9 cellular contexts compared by ENCODE assay signal in genomic region chr5:172361566-172362238, GRCh38.
DNase-seq lines count a peak whose midpoint lies in the region; ATAC-seq and TF ChIP-seq lines count a peak whose summit lies in the region.
"Had no signal": no experiment of that assay in that cellular context is flagged by ENCODE, and none has a peak within 500 bp of the region (broad histone marks: within the 10 kb centered on the region; RNA-seq: fewer than 3 reads in every experiment).

No MANE protein-coding gene starts in this region.

- H3K9me3 ChIP-seq in Panc1 (ENCODE audit: control insufficient read depth, insufficient read depth, low read depth, low read length) = no peaks in the 10 kb centered on the region

- POLR2A ChIA-PET in activated CD4-positive, alpha-beta T cell treated with anti-CD3 and anti-CD28 coated beads, Interleukin-2, amount 10 ng/mL, durations not matched to agents 7 days and 5 days (lab: Charles Lee) = no interaction called here
- POLR2A ChIA-PET in Panc1 (lab: Charles Lee) = no interaction called here

- no peaks in the 10 kb centered on the region for H3K36me3 ChIP-seq in Panc1 (ENCODE audit: control insufficient read depth, insufficient read depth, low read length)

- in situ Hi-C loops in Panc1 (cut with HindIII; ENCODE audit: low pct_unique_long_range_greater_than_20kb, low sequenced_read_pairs) = no loop called here

- H3K4me3 Mint-ChIP-seq in activated CD4-positive, alpha-beta T cell treated with anti-CD3 and anti-CD28 coated beads, Interleukin-2, amount 10 ng/mL, durations not matched to agents 7 days and 5 days = no peak overlapping the region
- no peak overlapping the region for H3K4me3 Mint-ChIP-seq in stimulated activated effector memory CD8-positive, alpha-beta T cell treated with anti-CD3 and anti-CD28 coated beads, Interleukin-12 subunit alpha, Interleukin-12 subunit beta, amount 100 ng/mL, for 72 hours
- H3K4me3 Mint-ChIP-seq: B cell had no signal

- H3K9me3 Mint-ChIP-seq in activated CD4-positive, alpha-beta T cell treated with anti-CD3 and anti-CD28 coated beads, Interleukin-2, amount 10 ng/mL, durations not matched to agents 7 days and 5 days = no peaks in the 10 kb centered on the region
- no peaks in the 10 kb centered on the region for H3K9me3 Mint-ChIP-seq in stimulated activated effector memory CD8-positive, alpha-beta T cell treated with anti-CD3 and anti-CD28 coated beads, Interleukin-12 subunit alpha, Interleukin-12 subunit beta, amount 100 ng/mL, for 72 hours

- H3K36me3 Mint-ChIP-seq in activated CD4-positive, alpha-beta T cell treated with anti-CD3 and anti-CD28 coated beads, Interleukin-2, amount 10 ng/mL, durations not matched to agents 7 days and 5 days (ENCODE audit: low read depth) = no peaks in the 10 kb centered on the region
- H3K36me3 Mint-ChIP-seq in stimulated activated effector memory CD8-positive, alpha-beta T cell treated with anti-CD3 and anti-CD28 coated beads, Interleukin-12 subunit alpha, Interleukin-12 subunit beta, amount 100 ng/mL, for 72 hours = no peaks in the 10 kb centered on the region

- no peak for ATAC-seq in Panc1
- peak; percentile 46 for ATAC-seq in stimulated activated effector memory CD8-positive, alpha-beta T cell treated with anti-CD3 and anti-CD28 coated beads, Interleukin-12 subunit alpha, Interleukin-12 subunit beta, amount 100 ng/mL, for 72 hours
- no peak for ATAC-seq in HG02970 (IDR thresholded peaks at IDR 0.05; ENCODE audit: low FRiP score, unreplicated experiment)

- no TSS peak for BruUV-seq in Panc1 (replicated peaks; lab: Mats Ljungman, UMichigan)

- intact Hi-C loops in Panc1 (cut with micrococcal nuclease; ENCODE audit: unreplicated experiment) = no loop called here

- no peaks in the 10 kb centered on the region for H3K27me3 ChIP-seq in Panc1 (ENCODE audit: control insufficient read depth, insufficient read depth, low read length)

- peak; percentile 14 for DNase-seq in activated CD4-positive, alpha-beta T cell treated with anti-CD3 and anti-CD28 coated beads, Interleukin-2, amount 10 ng/mL, durations not matched to agents 7 days and 5 days
- DNase-seq in activated CD4-positive, alpha-beta T cell treated with anti-CD3 and anti-CD28 coated beads for 4 hours = no peak
- no peak for DNase-seq in Panc1 (ENCODE audit: low read depth, low spot score)
- peak; percentile 99 for DNase-seq in epithelial cell of esophagus (ENCODE audit: low read depth)
- DNase-seq in stimulated activated effector memory CD8-positive, alpha-beta T cell treated with anti-CD3 and anti-CD28 coated beads, Interleukin-12 subunit alpha, Interleukin-12 subunit beta, amount 100 ng/mL, for 72 hours (ENCODE audit: low spot score in 2 of 2) = peak in 1 of 2 donors; percentile 50
- DNase-seq in RPMI8226 = no peak
- no peak for DNase-seq in DMS 273 treated with DMSO at 0.1 percent for 48 hours (lab: John Stamatoyannopoulos, UW)

- peaks cover 16% of the 10 kb centered on the region for H3K4me1 Mint-ChIP-seq in activated CD4-positive, alpha-beta T cell treated with anti-CD3 and anti-CD28 coated beads, Interleukin-2, amount 10 ng/mL, durations not matched to agents 7 days and 5 days
- H3K4me1 Mint-ChIP-seq in stimulated activated effector memory CD8-positive, alpha-beta T cell treated with anti-CD3 and anti-CD28 coated beads, Interleukin-12 subunit alpha, Interleukin-12 subunit beta, amount 100 ng/mL, for 72 hours = no peaks in the 10 kb centered on the region
- H3K4me1 Mint-ChIP-seq: B cell had no signal

- no peak overlapping the region for H3K4me3 ChIP-seq in Panc1 (ENCODE audit: low read depth in 2 of 2, low read length in 2 of 2)
- H3K4me3 ChIP-seq in epithelial cell of esophagus (ENCODE audit: low read length) = no peak overlapping the region

- H3K27ac ChIP-seq in Panc1 (ENCODE audit: low read length) = peak overlapping the region; percentile 75; the same call in 1 of the 2 replicates

- TF ChIP-seq CTCF in Panc1 (IDR thresholded peaks at IDR 0.05) (no peak), epithelial cell of esophagus (IDR thresholded peaks at IDR 0.05; ENCODE audit: insufficient read depth, low read depth, low read length, missing control alignments) (no peak)

- peak overlapping the region; percentile 54 for H3K27ac Mint-ChIP-seq in activated CD4-positive, alpha-beta T cell treated with anti-CD3 and anti-CD28 coated beads, Interleukin-2, amount 10 ng/mL, durations not matched to agents 7 days and 5 days
- H3K27ac Mint-ChIP-seq in stimulated activated effector memory CD8-positive, alpha-beta T cell treated with anti-CD3 and anti-CD28 coated beads, Interleukin-12 subunit alpha, Interleukin-12 subunit beta, amount 100 ng/mL, for 72 hours = peak overlapping the region; percentile 10
- H3K27ac Mint-ChIP-seq: B cell had no signal

- CTCF ChIA-PET in activated CD4-positive, alpha-beta T cell treated with anti-CD3 and anti-CD28 coated beads, Interleukin-2, amount 10 ng/mL, durations not matched to agents 7 days and 5 days (lab: Charles Lee) = interaction anchor here (0.9 kb wide), 1 partner anchor 9 kb away, joined by 4 read pairs; no protein-coding TSS in a partner anchor
- CTCF ChIA-PET in Panc1 (lab: Charles Lee) = no interaction called here

- H3K4me1 ChIP-seq in Panc1 (ENCODE audit: control insufficient read depth, insufficient read depth, low read length) = peaks cover 34% of the 10 kb centered on the region

- no peaks in the 10 kb centered on the region for H3K27me3 Mint-ChIP-seq in activated CD4-positive, alpha-beta T cell treated with anti-CD3 and anti-CD28 coated beads, Interleukin-2, amount 10 ng/mL, durations not matched to agents 7 days and 5 days

Comparison
In these comparisons a context has a peak if more than half of its experiments do, and no peak if none do; other contexts are left out.
1. DNase-seq: peak in activated CD4-positive, alpha-beta T cell treated with anti-CD3 and anti-CD28 coated beads, Interleukin-2, amount 10 ng/mL, durations not matched to agents 7 days and 5 days (single experiment) and epithelial cell of esophagus (single experiment); none in activated CD4-positive, alpha-beta T cell treated with anti-CD3 and anti-CD28 coated beads for 4 hours (0 of 2), Panc1 (single experiment), RPMI8226 (single experiment) and DMS 273 treated with DMSO at 0.1 percent for 48 hours (single experiment).